ENCODE assay signal across 7 cellular contexts in the genomic region with DNA sequence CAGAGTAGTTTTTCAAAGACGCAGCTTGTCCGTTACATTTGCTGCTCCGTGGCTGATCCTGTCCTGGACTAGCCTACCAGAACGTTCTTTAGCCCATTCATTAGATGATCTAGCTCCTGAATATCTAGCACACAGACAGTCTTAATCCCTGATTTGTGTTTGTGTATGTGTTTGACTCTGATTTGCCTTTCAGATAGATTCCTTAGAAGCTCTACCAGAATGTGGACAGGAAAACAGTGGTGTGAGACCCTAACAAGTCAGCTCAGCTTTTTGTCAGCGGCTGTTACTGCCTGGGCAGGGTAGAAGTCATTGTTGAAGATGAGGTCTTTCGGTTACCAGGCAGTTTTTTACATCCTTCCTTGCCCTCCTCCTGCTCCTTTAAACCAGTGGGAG.
DNase-seq lines count a peak whose midpoint lies in the region; ATAC-seq, FAIRE-seq and TF ChIP-seq lines count a peak whose summit lies in the region.

No MANE protein-coding gene starts in this region.

- H3K9me3 ChIP-seq in astrocyte (ENCODE audit: insufficient read depth, low read depth, low read length) (no peaks in the 10 kb centered on the region), muscle layer of duodenum (ENCODE audit: control insufficient read depth in 1 of 2, low read length in 2 of 2) (no peaks in the 10 kb centered on the region)

- ATAC-seq in GM19452 (IDR thresholded peaks at IDR 0.05; ENCODE audit: unreplicated experiment) (peak; percentile 36), HG03066 (IDR thresholded peaks at IDR 0.05; ENCODE audit: low read depth, unreplicated experiment) (peak; percentile 31)

- no peak for TF ChIP-seq CTCF in astrocyte (IDR thresholded peaks at IDR 0.05; ENCODE audit: insufficient read depth, low read depth, low read length)

- H3K9me3 Mint-ChIP-seq in astrocyte (ENCODE audit: unreplicated experiment) = no peaks in the 10 kb centered on the region

- H3K27ac Mint-ChIP-seq in astrocyte (ENCODE audit: unreplicated experiment) = peak overlapping the region; percentile 90

- peaks cover 59% of the 10 kb centered on the region for H3K4me1 Mint-ChIP-seq in astrocyte (ENCODE audit: low read depth, unreplicated experiment)

- no peak for FAIRE-seq in astrocyte (lab: Jason Lieb, UNC)

- H3K4me3 Mint-ChIP-seq in astrocyte (ENCODE audit: unreplicated experiment) = peak overlapping the region; percentile 37

- peaks cover 11% of the 10 kb centered on the region for H3K36me3 Mint-ChIP-seq in astrocyte (ENCODE audit: low read depth, unreplicated experiment)

- H3K79me2 ChIP-seq in astrocyte (ENCODE audit: insufficient read depth, low read length) = peaks cover 78% of the 10 kb centered on the region

- H2AFZ ChIP-seq in astrocyte (ENCODE audit: low read depth, low read length) = peak overlapping the region; percentile 7

- H3K4me3 ChIP-seq in astrocyte (ENCODE audit: insufficient read depth, low read depth, low read length) (peak overlapping the region; percentile 30), muscle layer of duodenum (ENCODE audit: low read depth in 1 of 2, low read length in 2 of 2) (peak overlapping the region in 1 of 2 donors; percentile 42)

- no peaks in the 10 kb centered on the region for H3K27me3 Mint-ChIP-seq in astrocyte (ENCODE audit: low read depth, unreplicated experiment)

- H3K36me3 ChIP-seq in astrocyte (ENCODE audit: insufficient read depth, low read length) = no peaks in the 10 kb centered on the region
- no peaks in the 10 kb centered on the region for H3K36me3 ChIP-seq in muscle layer of duodenum (ENCODE audit: control insufficient read depth in 1 of 2, insufficient read depth in 2 of 2, low read length in 2 of 2)

- H3K9ac ChIP-seq in astrocyte (ENCODE audit: low read length) = peak overlapping the region; percentile 71

- peak overlapping the region; percentile 75 for H3K4me2 ChIP-seq in astrocyte (ENCODE audit: low read length)

- no peaks in the 10 kb centered on the region for H3K27me3 ChIP-seq in astrocyte (ENCODE audit: insufficient read depth, low read length)
- no peaks in the 10 kb centered on the region for H3K27me3 ChIP-seq in muscle layer of duodenum (ENCODE audit: low read depth, low read length)

- H3K4me1 ChIP-seq in astrocyte (ENCODE audit: insufficient read depth, low read length) (peaks cover 19% of the 10 kb centered on the region), muscle layer of duodenum (ENCODE audit: control insufficient read depth in 1 of 2, insufficient read depth in 2 of 2, low read length in 2 of 2) (peaks cover 20 to 62% of the 10 kb centered on the region in 2 donors)

- H3K27ac ChIP-seq in astrocyte (ENCODE audit: low read depth, low read length) = peak overlapping the region; percentile 64
- H3K27ac ChIP-seq in muscle layer of duodenum (ENCODE audit: low read length) = peak overlapping the region; percentile 70

- DNase-seq in astrocyte (ENCODE audit: low read depth) (no peak), NCI-H187 treated with DMSO at 0.1 percent for 48 hours (lab: John Stamatoyannopoulos, UW) (no peak), kidney glomerular epithelial cell (lab: John Stamatoyannopoulos, UW) (no peak), HT-29 (ENCODE audit: low spot score) (no peak)

- H4K20me1 ChIP-seq in astrocyte (ENCODE audit: insufficient read depth, low read length) = peaks cover 65% of the 10 kb centered on the region
